13 cellular contexts compared by ENCODE assay signal in genomic region chr2:224881846-224882245, GRCh38.
DNase-seq lines count a peak whose midpoint lies in the region; ATAC-seq, FAIRE-seq and TF ChIP-seq lines count a peak whose summit lies in the region.
"Had no signal": no experiment of that assay in that cellular context is flagged by ENCODE, and none has a peak within 500 bp of the region (broad histone marks: within the 10 kb centered on the region; RNA-seq: fewer than 3 reads in every experiment).

No MANE protein-coding gene starts in this region.

- no peaks in the 10 kb centered on the region for H3K9me3 Mint-ChIP-seq in T-helper 2 cell treated with Interferon-gamma antibody and Interleukin-4, amounts not matched to agents 5 μg/mL and 100 μg/mL, for 36 hours
- H3K9me3 Mint-ChIP-seq in osteocyte (ENCODE audit: unreplicated experiment): peaks cover 5% of the 10 kb centered on the region
- H3K9me3 Mint-ChIP-seq: neural crest cell had no signal

- H3K4me3 Mint-ChIP-seq in T-helper 2 cell treated with Interferon-gamma antibody and Interleukin-4, amounts not matched to agents 5 μg/mL and 100 μg/mL, for 36 hours: peak overlapping the region; percentile 13
- no peak overlapping the region for H3K4me3 Mint-ChIP-seq in osteocyte (ENCODE audit: unreplicated experiment)
- H3K4me3 Mint-ChIP-seq: neural crest cell had no signal

- H3K36me3 Mint-ChIP-seq in T-helper 2 cell treated with Interferon-gamma antibody and Interleukin-4, amounts not matched to agents 5 μg/mL and 100 μg/mL, for 36 hours (ENCODE audit: low read depth): peaks cover 87% of the 10 kb centered on the region
- peaks cover 7% of the 10 kb centered on the region for H3K36me3 Mint-ChIP-seq in osteocyte (ENCODE audit: unreplicated experiment)

- ATAC-seq in GM18511 (IDR thresholded peaks at IDR 0.05; ENCODE audit: unreplicated experiment): no peak
- ATAC-seq: K562 had no signal

- H3K36me3 ChIP-seq in bronchial epithelial cell (ENCODE audit: control insufficient read depth, insufficient read depth, low read length): no peaks in the 10 kb centered on the region

- no peaks in the 10 kb centered on the region for H3K27me3 Mint-ChIP-seq in T-helper 2 cell treated with Interferon-gamma antibody and Interleukin-4, amounts not matched to agents 5 μg/mL and 100 μg/mL, for 36 hours (ENCODE audit: low read depth)
- no peaks in the 10 kb centered on the region for H3K27me3 Mint-ChIP-seq in osteocyte (ENCODE audit: unreplicated experiment)

- no peak for DNase-seq in T-helper 2 cell treated with Interferon-gamma antibody and Interleukin-4, amounts not matched to agents 5 μg/mL and 100 μg/mL, for 36 hours (ENCODE audit: low spot score)
- no peak for DNase-seq in T-helper 2 cell
- peak; percentile 44 for DNase-seq in RPMI7951 (ENCODE audit: low read depth)
- DNase-seq in bronchial epithelial cell (ENCODE audit: low read depth): no peak
- no peak for DNase-seq in osteocyte (ENCODE audit: extremely low spot score, unreplicated experiment)
- no peak for DNase-seq in superior temporal gyrus (ENCODE audit: extremely low spot score)
- DNase-seq in effector CD8-positive, alpha-beta T cell (lab: John Stamatoyannopoulos, UW): no peak
- DNase-seq: activated CD4-positive, alpha-beta T cell treated with anti-CD3 and anti-CD28 coated beads for 1 hour; left cardiac atrium; SHP77 treated with DMSO at 0.1 percent for 48 hours had no signal

- peaks cover 26% of the 10 kb centered on the region for H3K4me1 Mint-ChIP-seq in T-helper 2 cell treated with Interferon-gamma antibody and Interleukin-4, amounts not matched to agents 5 μg/mL and 100 μg/mL, for 36 hours (ENCODE audit: low read depth)
- H3K4me1 Mint-ChIP-seq in osteocyte (ENCODE audit: unreplicated experiment): peaks cover 49% of the 10 kb centered on the region
- H3K4me1 Mint-ChIP-seq: neural crest cell had no signal

- peak overlapping the region; percentile 21 for H3K27ac Mint-ChIP-seq in T-helper 2 cell treated with Interferon-gamma antibody and Interleukin-4, amounts not matched to agents 5 μg/mL and 100 μg/mL, for 36 hours
- peak overlapping the region; percentile 72 for H3K27ac Mint-ChIP-seq in osteocyte (ENCODE audit: unreplicated experiment)

- no peaks in the 10 kb centered on the region for H3K27me3 ChIP-seq in bronchial epithelial cell (ENCODE audit: control insufficient read depth, insufficient read depth, low read length)

- H3K4me3 ChIP-seq in bronchial epithelial cell (ENCODE audit: low read depth, low read length): no peak overlapping the region
- H3K4me3 ChIP-seq: K562 had no signal

- no peak for TF ChIP-seq CTCF in bronchial epithelial cell (IDR thresholded peaks at IDR 0.05; ENCODE audit: insufficient read depth, low read length, severe bottlenecking)
- TF ChIP-seq CTCF in osteocyte (IDR thresholded peaks at IDR 0.05): no peak

- FAIRE-seq in bronchial epithelial cell (lab: Jason Lieb, UNC): peak; percentile 32
- FAIRE-seq: K562 had no signal
